Comparison of ENCODE assay signal across 14 cellular contexts in the genomic region with DNA sequence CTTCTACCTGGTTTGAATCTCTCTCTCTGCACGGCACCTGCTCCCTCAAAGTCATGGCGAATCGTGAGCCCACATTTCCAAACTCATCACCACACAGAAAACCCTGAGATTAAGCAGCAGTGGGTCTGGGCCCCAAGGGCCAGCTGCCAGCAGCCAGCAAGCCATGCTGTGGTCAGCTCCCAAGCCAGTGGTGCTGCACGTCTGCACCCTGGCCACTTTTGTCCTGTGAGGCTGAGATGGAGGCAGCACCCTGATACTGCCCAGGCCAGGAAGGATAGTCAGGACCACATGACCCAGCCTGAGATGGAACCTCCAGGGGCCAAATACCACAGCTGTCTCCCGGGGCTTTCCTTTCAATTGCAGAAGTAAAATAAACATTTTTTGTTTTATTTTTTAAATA. TPM values are rescaled to one million over a fixed set of nuclear protein-coding genes. Genes with fewer than 3 reads are reported as not detected.
DNase-seq lines count a peak whose midpoint lies in the region; ATAC-seq and TF ChIP-seq lines count a peak whose summit lies in the region.
"Had no signal": no experiment of that assay in that cellular context is flagged by ENCODE, and none has a peak within 500 bp of the region (broad histone marks: within the 10 kb centered on the region; RNA-seq: fewer than 3 reads in every experiment).

No MANE protein-coding gene starts in this region.

- TF ChIP-seq CTCF in OCI-LY7 (conservative IDR thresholded peaks at IDR 0.05; ENCODE audit: low read length) = no peak
- no peak for TF ChIP-seq CTCF in stomach (IDR thresholded peaks at IDR 0.05)

- ATAC-seq in effector memory CD8-positive, alpha-beta T cell (replicated peaks) = no peak
- ATAC-seq: A549, right cardiac atrium had no signal

- intact Hi-C loops in activated CD4-positive, alpha-beta T cell treated with anti-CD3 and anti-CD28 coated beads, Interleukin-2, amount 10 ng/mL, durations not matched to agents 24 days and 14 days (cut with micrococcal nuclease) = loop anchor here (2.0 kb wide), 1 partner anchor 27 kb away; no protein-coding TSS in a partner anchor
- intact Hi-C loops in OCI-LY7 (cut with micrococcal nuclease; ENCODE audit: unreplicated experiment) = no loop called here
- intact Hi-C loops in stomach (cut with DNase I; ENCODE audit: low total_unique reads) = no loop called here

- H3K9me3 Mint-ChIP-seq in activated CD4-positive, alpha-beta T cell treated with anti-CD3 and anti-CD28 coated beads, Interleukin-2, amount 10 ng/mL, durations not matched to agents 24 days and 14 days = no peaks in the 10 kb centered on the region
- no peaks in the 10 kb centered on the region for H3K9me3 Mint-ChIP-seq in effector memory CD8-positive, alpha-beta T cell

- WGBS in stomach, 5 donors = 73 to 80% (median 76%) methylated on average over 4 to 5 of the region's 5 CpGs

- peaks cover 34% of the 10 kb centered on the region; the same call in 1 of the 2 replicates for H3K79me2 ChIP-seq in OCI-LY7 (ENCODE audit: insufficient read depth, low read depth, low read length)

- H3K36me3 ChIP-seq in OCI-LY7 (ENCODE audit: insufficient read depth, low read length) = peaks cover 47% of the 10 kb centered on the region
- peaks cover 0 to 4% (median 0%) of the 10 kb centered on the region in 4 donors for H3K36me3 ChIP-seq in stomach

- H3K9me3 ChIP-seq in OCI-LY7 (ENCODE audit: low read length) (no peaks in the 10 kb centered on the region), stomach (no peaks in the 10 kb centered on the region)
- H3K9me3 ChIP-seq: A549 had no signal

- TF ChIP-seq EP300 in stomach (IDR thresholded peaks at IDR 0.05) = no peak

- peak overlapping the region; percentile 96 for H3K27ac Mint-ChIP-seq in activated CD4-positive, alpha-beta T cell treated with anti-CD3 and anti-CD28 coated beads, Interleukin-2, amount 10 ng/mL, durations not matched to agents 24 days and 14 days
- peak overlapping the region; percentile 100 for H3K27ac Mint-ChIP-seq in effector memory CD8-positive, alpha-beta T cell

- no peaks in the 10 kb centered on the region; the same call in 1 of the 2 replicates for H4K20me1 ChIP-seq in OCI-LY7 (ENCODE audit: insufficient read depth, low read length)

- H3K4me3 ChIP-seq in OCI-LY7 (ENCODE audit: low read depth, low read length, poor library complexity, severe bottlenecking) (peak overlapping the region; percentile 75), stomach (peak overlapping the region in 1 of 4 donors; percentile 10)
- H3K4me3 ChIP-seq: A549 had no signal

- peak overlapping the region; percentile 87 for H3K4me3 Mint-ChIP-seq in activated CD4-positive, alpha-beta T cell treated with anti-CD3 and anti-CD28 coated beads, Interleukin-2, amount 10 ng/mL, durations not matched to agents 24 days and 14 days
- peak overlapping the region; percentile 92 to 96 for H3K4me3 Mint-ChIP-seq in effector memory CD8-positive, alpha-beta T cell

- BruUV-seq in OCI-LY7 (replicated peaks; lab: Mats Ljungman, UMichigan) = no TSS peak

- peaks cover 40% of the 10 kb centered on the region for H3K36me3 Mint-ChIP-seq in activated CD4-positive, alpha-beta T cell treated with anti-CD3 and anti-CD28 coated beads, Interleukin-2, amount 10 ng/mL, durations not matched to agents 24 days and 14 days (ENCODE audit: low read depth)
- H3K36me3 Mint-ChIP-seq in effector memory CD8-positive, alpha-beta T cell (ENCODE audit: insufficient read depth) = peaks cover 54% of the 10 kb centered on the region

- H2AFZ ChIP-seq in OCI-LY7 (ENCODE audit: low read length) = peak overlapping the region; percentile 23; the same call in 1 of the 2 replicates

- H3K4me1 ChIP-seq in OCI-LY7 (ENCODE audit: insufficient read depth, low read length, poor library complexity, severe bottlenecking) (peaks cover 57% of the 10 kb centered on the region), stomach (peaks cover 7 to 65% (median 13%) of the 10 kb centered on the region in 4 donors)

- no peaks in the 10 kb centered on the region for H3K27me3 Mint-ChIP-seq in activated CD4-positive, alpha-beta T cell treated with anti-CD3 and anti-CD28 coated beads, Interleukin-2, amount 10 ng/mL, durations not matched to agents 24 days and 14 days
- no peaks in the 10 kb centered on the region for H3K27me3 Mint-ChIP-seq in effector memory CD8-positive, alpha-beta T cell

- no peaks in the 10 kb centered on the region for H3K9me2 ChIP-seq in OCI-LY7 (ENCODE audit: insufficient read depth, low read length)

- H3K4me2 ChIP-seq in OCI-LY7 (ENCODE audit: low read length) = peak overlapping the region; percentile 97
- H3K4me2 ChIP-seq: A549 had no signal

- POLR2A ChIA-PET in OCI-LY7 (lab: Charles Lee) = interaction anchor here (0.6 to 1.8 kb wide), 7 partner anchors 9 to 354 kb away, joined by 3 to 7 read pairs (median 4); no protein-coding TSS in a partner anchor

- no peak for TF ChIP-seq POLR2A in stomach (IDR thresholded peaks at IDR 0.05)

- no peak for DNase-seq in activated CD4-positive, alpha-beta T cell treated with anti-CD3 and anti-CD28 coated beads, Interleukin-2, amount 10 ng/mL, durations not matched to agents 24 days and 14 days
- no peak for DNase-seq in activated CD4-positive, alpha-beta T cell treated with anti-CD3 and anti-CD28 coated beads, Interleukin-2, amount 50 U/mL, for 4 hours
- no peak for DNase-seq in OCI-LY7 (ENCODE audit: low spot score)
- no peak for DNase-seq in effector memory CD8-positive, alpha-beta T cell
- DNase-seq in stomach = no peak
- DNase-seq in iPS-NIHi11 (ENCODE audit: low spot score) = no peak
- DNase-seq in GF-D8 (lab: John Stamatoyannopoulos, UW) = no peak
- DNase-seq in AG20443 (ENCODE audit: low spot score) = no peak
- DNase-seq: DMS79 treated with DMSO at 0.1 percent for 48 hours, NCI-H1092, NCI-H510A had no signal

- H3K4me1 Mint-ChIP-seq in activated CD4-positive, alpha-beta T cell treated with anti-CD3 and anti-CD28 coated beads, Interleukin-2, amount 10 ng/mL, durations not matched to agents 24 days and 14 days = peaks cover 63% of the 10 kb centered on the region
- H3K4me1 Mint-ChIP-seq in effector memory CD8-positive, alpha-beta T cell (ENCODE audit: low read depth in 2 of 2) = peaks cover 52 to 54% of the 10 kb centered on the region in 2 donors

- no peaks in the 10 kb centered on the region for H3K27me3 ChIP-seq in stomach

- CTCF ChIA-PET in OCI-LY7 (lab: Charles Lee; ENCODE audit: unreplicated experiment) = interaction anchor here (0.6 kb wide), 1 partner anchor 146 kb away, joined by 4 read pairs; no protein-coding TSS in a partner anchor

- peak overlapping the region; percentile 95 for H3K27ac ChIP-seq in OCI-LY7 (ENCODE audit: low read depth, low read length, poor library complexity, severe bottlenecking)
- peak overlapping the region in 4 of 5 donors; percentile 75 to 88 (median 83) for H3K27ac ChIP-seq in stomach
- H3K27ac ChIP-seq: RWPE1 had no signal

RNA-seq across cellular contexts. Expression of a gene that starts 7.8 kb away (rescaled TPM):
- total RNA-seq in activated CD4-positive, alpha-beta T cell treated with anti-CD3 and anti-CD28 coated beads, Interleukin-2, amount 10 ng/mL, durations not matched to agents 24 days and 14 days = 38.1 and 38.5 TPM in 2 replicates
- 30.0 and 30.5 TPM in 2 replicates for total RNA-seq in OCI-LY7 (2014; rRNA removed; shearing (Covaris generic))
- total RNA-seq in OCI-LY7 (2022) = 36.5 and 37.9 TPM in 2 replicates
- total RNA-seq in stomach = 10 to 100 TPM in 4 of 5 donors, 1 to 10 TPM in 1; 9.3 to 43.0 (median 12.3) TPM
- 1 to 10 TPM; 2.7 to 8.3 (median 6.4) TPM for polyA plus RNA-seq in stomach
